Comparison of ENCODE assay signal across 13 cellular contexts in genomic region chr5:110588241-110588962, GRCh38.
"Had no signal": no experiment of that assay in that cellular context is flagged by ENCODE, and none has a peak within 500 bp of the region (broad histone marks: within the 10 kb centered on the region; RNA-seq: fewer than 3 reads in every experiment).

No MANE protein-coding gene starts in this region.

- H3K27ac ChIP-seq: gastroesophageal sphincter, left ventricle myocardium inferior, right atrium auricular region had no signal

- H3K36me3 ChIP-seq: gastroesophageal sphincter, left ventricle myocardium inferior, right atrium auricular region had no signal

- H3K4me1 ChIP-seq: gastroesophageal sphincter, left ventricle myocardium inferior, right atrium auricular region had no signal

- H3K4me3 ChIP-seq: gastroesophageal sphincter, left ventricle myocardium inferior, right atrium auricular region had no signal

- H3K27me3 ChIP-seq: gastroesophageal sphincter, right atrium auricular region had no signal

- H3K9me3 ChIP-seq: gastroesophageal sphincter, left ventricle myocardium inferior, right atrium auricular region had no signal

- DNase-seq: effector memory CD4-positive, alpha-beta T cell; foreskin fibroblast; glutamatergic neuron; immature natural killer cell; left ventricle myocardium inferior; mesendoderm; naive B cell; small intestine; stimulated activated CD4-positive, alpha-beta T cell treated with anti-CD3 and anti-CD28 coated beads, Interleukin-12 subunit alpha, Interleukin-12 subunit beta, amount 100 ng/mL, for 4 hours; stimulated activated naive CD4-positive, alpha-beta T cell treated with Interleukin-2 at 50 U/mL for 16 hours; trophoblast cell had no signal
